ENCODE assay signal across 24 cellular contexts in genomic region chr19:29367701-29368306, GRCh38.
DNase-seq lines count a peak whose midpoint lies in the region; TF ChIP-seq lines count a peak whose summit lies in the region.
"Had no signal": no experiment of that assay in that cellular context is flagged by ENCODE, and none has a peak within 500 bp of the region (broad histone marks: within the 10 kb centered on the region; RNA-seq: fewer than 3 reads in every experiment).

No MANE protein-coding gene starts in this region.

- intact Hi-C loops in transverse colon (cut with DNase I; ENCODE audit: low total_unique reads), result no loop called here

- H3K27me3 ChIP-seq in transverse colon, result no peaks in the 10 kb centered on the region
- H3K27me3 ChIP-seq: BLaER1, MG63 had no signal

- peaks cover 13% of the 10 kb centered on the region for H3K4me1 Mint-ChIP-seq in brain
- no peaks in the 10 kb centered on the region for H3K4me1 Mint-ChIP-seq in chondrocyte (ENCODE audit: low read depth)

- TF ChIP-seq EP300 in transverse colon (IDR thresholded peaks at IDR 0.05; ENCODE audit: low read depth), result no peak

- H3K27me3 Mint-ChIP-seq in brain (peaks cover 22% of the 10 kb centered on the region), chondrocyte (ENCODE audit: low read depth) (peaks cover 11% of the 10 kb centered on the region)

- H3K36me3 ChIP-seq in transverse colon, result no peaks in the 10 kb centered on the region
- H3K36me3 ChIP-seq: BLaER1, MG63 had no signal

- 22 to 39% methylated on average over 5 to 10 of the region's 10 CpGs for WGBS in transverse colon (ENCODE audit: low coverage in 1 of 2), 2 donors

- no peak overlapping the region for H3K27ac ChIP-seq in transverse colon
- H3K27ac ChIP-seq: BLaER1 had no signal

- H3K9me3 ChIP-seq in transverse colon, result no peaks in the 10 kb centered on the region
- H3K9me3 ChIP-seq: BLaER1, MG63 had no signal

- no peak for TF ChIP-seq POLR2A in transverse colon (IDR thresholded peaks at IDR 0.05)

- H3K9me3 Mint-ChIP-seq in brain, result peaks cover 0 to 3% (median 0%) of the 10 kb centered on the region in 5 experiments
- H3K9me3 Mint-ChIP-seq in chondrocyte (ENCODE audit: low read depth), result no peaks in the 10 kb centered on the region
- H3K9me3 Mint-ChIP-seq: CD8-positive, alpha-beta T cell had no signal

- TF ChIP-seq CTCF in brain (conservative IDR thresholded peaks at IDR 0.05) (no peak), transverse colon (IDR thresholded peaks at IDR 0.05) (no peak), chondrocyte (IDR thresholded peaks at IDR 0.05) (no peak)

- DNase-seq in activated CD8-positive, alpha-beta memory T cell treated with anti-CD3 and anti-CD28 coated beads for 24 hours, result peak; percentile 33
- DNase-seq in activated CD8-positive, alpha-beta memory T cell treated with anti-CD3 and anti-CD28 coated beads, Interleukin-2, amount 50 U/mL, for 4 hours, result no peak
- peak; percentile 35 for DNase-seq in left kidney (ENCODE audit: low read depth, low spot score)
- DNase-seq in amniotic stem cell (lab: John Stamatoyannopoulos, UW), result no peak
- no peak for DNase-seq in stimulated activated naive CD4-positive, alpha-beta T cell (lab: John Stamatoyannopoulos, UW)
- no peak for DNase-seq in transverse colon
- DNase-seq in chondrocyte (ENCODE audit: low spot score), result no peak
- DNase-seq: 8988T, DMS79 treated with DMSO at 0.1 percent for 48 hours, GOT3, IMR-90, Karpas-422, MG63, NCI-H1092 treated with DMSO at 0.1 percent for 48 hours, NCI-H1694, NCI-H2107, NCI-H345, NCI-H526 treated with DMSO at 0.1 percent for 48 hours, OCI-M1, SIG-M5 had no signal

- H3K4me3 ChIP-seq in transverse colon, result no peak overlapping the region
- H3K4me3 ChIP-seq: BLaER1, GM12878, MG63 had no signal

- H3K36me3 Mint-ChIP-seq in brain (no peaks in the 10 kb centered on the region), chondrocyte (ENCODE audit: low read depth) (no peaks in the 10 kb centered on the region)
- H3K36me3 Mint-ChIP-seq: CD8-positive, alpha-beta T cell had no signal

- peak overlapping the region in 3 of 5 experiments; percentile 6 to 69 (median 66) for H3K27ac Mint-ChIP-seq in brain
- H3K27ac Mint-ChIP-seq in chondrocyte (ENCODE audit: unreplicated experiment), result no peak overlapping the region
- H3K27ac Mint-ChIP-seq: CD8-positive, alpha-beta T cell had no signal

- in situ Hi-C loops in transverse colon (cut with MboI; ENCODE audit: low pct_ligation_motif_present in 1 of 4, low pct_unique_long_range_greater_than_20kb in 1 of 4, low sequenced_read_pairs in 3 of 4), result no loop called here

- H3K4me1 ChIP-seq in transverse colon, result no peaks in the 10 kb centered on the region
- H3K4me1 ChIP-seq: BLaER1 had no signal

- H3K4me3 Mint-ChIP-seq in brain, result no peak overlapping the region
- H3K4me3 Mint-ChIP-seq in chondrocyte (ENCODE audit: unreplicated experiment), result no peak overlapping the region
- H3K4me3 Mint-ChIP-seq: CD8-positive, alpha-beta T cell had no signal

Comparison
In these comparisons a context has a peak if more than half of its experiments do, and no peak if none do; other contexts are left out.
1. DNase-seq: peak in activated CD8-positive, alpha-beta memory T cell treated with anti-CD3 and anti-CD28 coated beads for 24 hours (single experiment) and left kidney (single experiment); none in activated CD8-positive, alpha-beta memory T cell treated with anti-CD3 and anti-CD28 coated beads, Interleukin-2, amount 50 U/mL, for 4 hours (single experiment), amniotic stem cell (single experiment), stimulated activated naive CD4-positive, alpha-beta T cell (0 of 6), transverse colon (single experiment) and chondrocyte (single experiment).